In the genomic region with DNA sequence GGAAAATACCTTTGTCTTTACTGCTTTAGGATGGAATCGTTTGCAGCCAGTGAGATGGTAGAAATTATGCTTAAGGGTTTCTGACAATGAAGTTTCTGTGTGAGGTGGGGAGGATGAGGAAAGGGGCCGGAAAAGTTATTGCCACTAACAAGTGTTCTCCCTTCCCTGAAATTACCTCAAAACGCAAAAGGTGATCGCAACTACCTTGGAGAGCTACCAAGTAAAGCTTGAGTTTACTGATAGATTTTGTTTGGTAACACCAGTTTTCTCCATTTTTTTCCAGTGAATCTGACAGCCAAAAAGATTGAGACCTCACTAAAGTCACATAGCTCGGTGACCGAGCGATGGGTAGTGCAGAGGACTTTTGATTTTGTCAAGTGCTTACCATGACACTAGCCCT, we compare ENCODE assay signal across 1 cellular context.
TF ChIP-seq lines count a peak whose summit lies in the region.

No MANE protein-coding gene starts in this region.

TF ChIP-seq in GM23338, 12 proteins besides CTCF, POLR2A, EP300 and RAD21:
- no peak for TF ChIP-seq STAT1 (IDR thresholded peaks at IDR 0.05; ENCODE audit: unreplicated experiment)
- TF ChIP-seq CREB1 (CRISPR knock-in tag; IDR thresholded peaks at IDR 0.05; ENCODE audit: low read depth) = no peak
- no peak for TF ChIP-seq ZNF114 (CRISPR knock-in tag; IDR thresholded peaks at IDR 0.05)
- TF ChIP-seq, protein P1, sequence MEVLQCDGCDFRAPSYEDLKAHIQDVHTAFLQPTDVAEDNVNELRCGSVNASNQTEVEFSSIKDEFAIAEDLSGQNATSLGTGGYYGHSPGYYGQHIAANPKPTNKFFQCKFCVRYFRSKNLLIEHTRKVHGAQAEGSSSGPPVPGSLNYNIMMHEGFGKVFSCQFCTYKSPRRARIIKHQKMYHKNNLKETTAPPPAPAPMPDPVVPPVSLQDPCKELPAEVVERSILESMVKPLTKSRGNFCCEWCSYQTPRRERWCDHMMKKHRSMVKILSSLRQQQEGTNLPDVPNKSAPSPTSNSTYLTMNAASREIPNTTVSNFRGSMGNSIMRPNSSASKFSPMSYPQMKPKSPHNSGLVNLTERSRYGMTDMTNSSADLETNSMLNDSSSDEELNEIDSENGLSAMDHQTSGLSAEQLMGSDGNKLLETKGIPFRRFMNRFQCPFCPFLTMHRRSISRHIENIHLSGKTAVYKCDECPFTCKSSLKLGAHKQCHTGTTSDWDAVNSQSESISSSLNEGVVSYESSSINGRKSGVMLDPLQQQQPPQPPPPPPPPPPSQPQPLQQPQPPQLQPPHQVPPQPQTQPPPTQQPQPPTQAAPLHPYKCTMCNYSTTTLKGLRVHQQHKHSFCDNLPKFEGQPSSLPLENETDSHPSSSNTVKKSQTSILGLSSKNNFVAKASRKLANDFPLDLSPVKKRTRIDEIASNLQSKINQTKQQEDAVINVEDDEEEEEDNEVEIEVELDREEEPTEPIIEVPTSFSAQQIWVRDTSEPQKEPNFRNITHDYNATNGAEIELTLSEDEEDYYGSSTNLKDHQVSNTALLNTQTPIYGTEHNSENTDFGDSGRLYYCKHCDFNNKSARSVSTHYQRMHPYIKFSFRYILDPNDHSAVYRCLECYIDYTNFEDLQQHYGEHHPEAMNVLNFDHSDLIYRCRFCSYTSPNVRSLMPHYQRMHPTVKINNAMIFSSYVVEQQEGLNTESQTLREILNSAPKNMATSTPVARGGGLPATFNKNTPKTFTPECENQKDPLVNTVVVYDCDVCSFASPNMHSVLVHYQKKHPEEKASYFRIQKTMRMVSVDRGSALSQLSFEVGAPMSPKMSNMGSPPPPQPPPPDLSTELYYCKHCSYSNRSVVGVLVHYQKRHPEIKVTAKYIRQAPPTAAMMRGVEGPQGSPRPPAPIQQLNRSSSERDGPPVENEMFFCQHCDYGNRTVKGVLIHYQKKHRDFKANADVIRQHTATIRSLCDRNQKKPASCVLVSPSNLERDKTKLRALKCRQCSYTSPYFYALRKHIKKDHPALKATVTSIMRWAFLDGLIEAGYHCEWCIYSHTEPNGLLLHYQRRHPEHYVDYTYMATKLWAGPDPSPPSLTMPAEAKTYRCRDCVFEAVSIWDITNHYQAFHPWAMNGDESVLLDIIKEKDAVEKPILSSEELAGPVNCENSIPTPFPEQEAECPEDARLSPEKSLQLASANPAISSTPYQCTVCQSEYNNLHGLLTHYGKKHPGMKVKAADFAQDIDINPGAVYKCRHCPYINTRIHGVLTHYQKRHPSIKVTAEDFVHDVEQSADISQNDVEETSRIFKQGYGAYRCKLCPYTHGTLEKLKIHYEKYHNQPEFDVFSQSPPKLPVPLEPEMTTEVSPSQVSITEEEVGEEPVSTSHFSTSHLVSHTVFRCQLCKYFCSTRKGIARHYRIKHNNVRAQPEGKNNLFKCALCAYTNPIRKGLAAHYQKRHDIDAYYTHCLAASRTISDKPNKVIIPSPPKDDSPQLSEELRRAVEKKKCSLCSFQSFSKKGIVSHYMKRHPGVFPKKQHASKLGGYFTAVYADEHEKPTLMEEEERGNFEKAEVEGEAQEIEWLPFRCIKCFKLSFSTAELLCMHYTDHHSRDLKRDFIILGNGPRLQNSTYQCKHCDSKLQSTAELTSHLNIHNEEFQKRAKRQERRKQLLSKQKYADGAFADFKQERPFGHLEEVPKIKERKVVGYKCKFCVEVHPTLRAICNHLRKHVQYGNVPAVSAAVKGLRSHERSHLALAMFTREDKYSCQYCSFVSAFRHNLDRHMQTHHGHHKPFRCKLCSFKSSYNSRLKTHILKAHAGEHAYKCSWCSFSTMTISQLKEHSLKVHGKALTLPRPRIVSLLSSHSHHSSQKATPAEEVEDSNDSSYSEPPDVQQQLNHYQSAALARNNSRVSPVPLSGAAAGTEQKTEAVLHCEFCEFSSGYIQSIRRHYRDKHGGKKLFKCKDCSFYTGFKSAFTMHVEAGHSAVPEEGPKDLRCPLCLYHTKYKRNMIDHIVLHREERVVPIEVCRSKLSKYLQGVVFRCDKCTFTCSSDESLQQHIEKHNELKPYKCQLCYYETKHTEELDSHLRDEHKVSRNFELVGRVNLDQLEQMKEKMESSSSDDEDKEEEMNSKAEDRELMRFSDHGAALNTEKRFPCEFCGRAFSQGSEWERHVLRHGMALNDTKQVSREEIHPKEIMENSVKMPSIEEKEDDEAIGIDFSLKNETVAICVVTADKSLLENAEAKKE (CRISPR knock-in tag; IDR thresholded peaks at IDR 0.05) = no peak
- TF ChIP-seq, protein P2, sequence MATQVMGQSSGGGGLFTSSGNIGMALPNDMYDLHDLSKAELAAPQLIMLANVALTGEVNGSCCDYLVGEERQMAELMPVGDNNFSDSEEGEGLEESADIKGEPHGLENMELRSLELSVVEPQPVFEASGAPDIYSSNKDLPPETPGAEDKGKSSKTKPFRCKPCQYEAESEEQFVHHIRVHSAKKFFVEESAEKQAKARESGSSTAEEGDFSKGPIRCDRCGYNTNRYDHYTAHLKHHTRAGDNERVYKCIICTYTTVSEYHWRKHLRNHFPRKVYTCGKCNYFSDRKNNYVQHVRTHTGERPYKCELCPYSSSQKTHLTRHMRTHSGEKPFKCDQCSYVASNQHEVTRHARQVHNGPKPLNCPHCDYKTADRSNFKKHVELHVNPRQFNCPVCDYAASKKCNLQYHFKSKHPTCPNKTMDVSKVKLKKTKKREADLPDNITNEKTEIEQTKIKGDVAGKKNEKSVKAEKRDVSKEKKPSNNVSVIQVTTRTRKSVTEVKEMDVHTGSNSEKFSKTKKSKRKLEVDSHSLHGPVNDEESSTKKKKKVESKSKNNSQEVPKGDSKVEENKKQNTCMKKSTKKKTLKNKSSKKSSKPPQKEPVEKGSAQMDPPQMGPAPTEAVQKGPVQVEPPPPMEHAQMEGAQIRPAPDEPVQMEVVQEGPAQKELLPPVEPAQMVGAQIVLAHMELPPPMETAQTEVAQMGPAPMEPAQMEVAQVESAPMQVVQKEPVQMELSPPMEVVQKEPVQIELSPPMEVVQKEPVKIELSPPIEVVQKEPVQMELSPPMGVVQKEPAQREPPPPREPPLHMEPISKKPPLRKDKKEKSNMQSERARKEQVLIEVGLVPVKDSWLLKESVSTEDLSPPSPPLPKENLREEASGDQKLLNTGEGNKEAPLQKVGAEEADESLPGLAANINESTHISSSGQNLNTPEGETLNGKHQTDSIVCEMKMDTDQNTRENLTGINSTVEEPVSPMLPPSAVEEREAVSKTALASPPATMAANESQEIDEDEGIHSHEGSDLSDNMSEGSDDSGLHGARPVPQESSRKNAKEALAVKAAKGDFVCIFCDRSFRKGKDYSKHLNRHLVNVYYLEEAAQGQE (IDR thresholded peaks at IDR 0.05; ENCODE audit: unreplicated experiment) = peak; percentile 69
- no peak for TF ChIP-seq NANOG (IDR thresholded peaks at IDR 0.05; ENCODE audit: borderline replicate concordance)
